26 cellular contexts compared by ENCODE assay signal in genomic region chr19:29741776-29742175, GRCh38. TPM values are rescaled to one million over a fixed set of nuclear protein-coding genes. Genes with fewer than 3 reads are reported as not detected.
A peak's percentile ranks its signal among the peaks of the same experiment; 100 is the strongest.
DNase-seq lines count a peak whose midpoint lies in the region; ATAC-seq, FAIRE-seq and TF ChIP-seq lines count a peak whose summit lies in the region.
"Had no signal": no experiment of that assay in that cellular context is flagged by ENCODE, and none has a peak within 500 bp of the region (broad histone marks: within the 10 kb centered on the region; RNA-seq: fewer than 3 reads in every experiment).

No MANE protein-coding gene starts in this region.

- no peak for TF ChIP-seq RAD21 in A549 (conservative IDR thresholded peaks at IDR 0.05 in 1 of 2, IDR thresholded peaks at IDR 0.05 in 1 of 2)

- TF ChIP-seq EP300 in A549 (IDR thresholded peaks at IDR 0.05): no peak

- no peaks in the 10 kb centered on the region for H3K9me3 ChIP-seq in A549
- H3K9me3 ChIP-seq in small intestine (ENCODE audit: control insufficient read depth, low read depth): no peaks in the 10 kb centered on the region
- H3K9me3 ChIP-seq: SJCRH30 had no signal

- no peaks in the 10 kb centered on the region for H3K36me3 Mint-ChIP-seq in glutamatergic neuron (ENCODE audit: unreplicated experiment)
- H3K36me3 Mint-ChIP-seq: CD8-positive, alpha-beta memory T cell; T-cell had no signal

- no peaks in the 10 kb centered on the region for H3K36me3 ChIP-seq in small intestine (ENCODE audit: control insufficient read depth in 2 of 2, insufficient read depth in 2 of 2, low read length in 2 of 2)
- H3K36me3 ChIP-seq: SJCRH30 had no signal

- no peaks in the 10 kb centered on the region for H3K4me1 Mint-ChIP-seq in glutamatergic neuron (ENCODE audit: low read depth, unreplicated experiment)
- H3K4me1 Mint-ChIP-seq: CD8-positive, alpha-beta memory T cell; H9; T-cell had no signal

- H3K9me3 Mint-ChIP-seq in glutamatergic neuron (ENCODE audit: unreplicated experiment): no peaks in the 10 kb centered on the region
- H3K9me3 Mint-ChIP-seq: CD8-positive, alpha-beta memory T cell; H9; T-cell; T-helper 2 cell treated with Interferon-gamma antibody and Interleukin-4, amounts not matched to agents 5 μg/mL and 100 μg/mL, for 36 hours had no signal

- TF ChIP-seq POLR2A in A549 (IDR thresholded peaks at IDR 0.05; ENCODE audit: low read length): no peak

- H3K4me3 ChIP-seq in A549 (no peak overlapping the region), LNCaP clone FGC (ENCODE audit: low read depth, low read length) (no peak overlapping the region), small intestine (ENCODE audit: low read depth in 1 of 2, low read length in 2 of 2) (no peak overlapping the region)
- H3K4me3 ChIP-seq: GM23248, SJCRH30 had no signal

- H3K4me2 ChIP-seq in A549: no peak overlapping the region

- H3K27me3 ChIP-seq in small intestine (ENCODE audit: control insufficient read depth in 2 of 2, insufficient read depth in 2 of 2, low read length in 2 of 2): no peaks in the 10 kb centered on the region

- TF ChIP-seq CTCF in A549 (IDR thresholded peaks at IDR 0.05) (no peak), LNCaP clone FGC (IDR thresholded peaks at IDR 0.05; ENCODE audit: control insufficient read depth, extremely low read depth, insufficient read depth) (0 out of 2 replicates have a peak, but pooled peaks have one; percentile 10), VCaP (conservative IDR thresholded peaks at IDR 0.05) (0 out of 2 replicates have a peak, but pooled peaks have one; percentile 27), glutamatergic neuron (IDR thresholded peaks at IDR 0.05; ENCODE audit: partially characterized antibody, unreplicated experiment) (no peak)

- 45% methylated on average over 5 of the region's 5 CpGs for WGBS in A549 (ENCODE audit: missing lambda C conversion rate)
- 26 to 48% (median 46%) methylated on average over 5 of the region's 5 CpGs for whole genome bisulfite sequencing in small intestine, 3 donors

- no peak for ATAC-seq in A549
- ATAC-seq: T-cell had no signal

- DNase-seq in NCI-H1436 (lab: John Stamatoyannopoulos, UW) (peak; percentile 52), NCI-H1436 treated with DMSO at 0.1 percent for 48 hours (lab: John Stamatoyannopoulos, UW) (no peak), A549 (ENCODE audit: low read depth in 1 of 2, low spot score in 1 of 2) (no peak), LNCaP clone FGC (ENCODE audit: low read depth) (peak; percentile 75), kidney glomerular epithelial cell (lab: John Stamatoyannopoulos, UW) (no peak), small intestine (no peak), glutamatergic neuron (no peak)
- DNase-seq: CD8-positive, alpha-beta memory T cell; DND-41; GM23248; H9; KBM-7; NCI-H1092; NCI-H1694; NCI-H2081; NCI-H2227 treated with DMSO at 0.1 percent for 48 hours; NCI-H524 treated with DMSO at 0.1 percent for 48 hours; OCI-M1; SJCRH30; T-cell had no signal

- H3K27ac ChIP-seq in A549: no peak overlapping the region
- H3K27ac ChIP-seq in VCaP: no peak overlapping the region
- no peak overlapping the region for H3K27ac ChIP-seq in small intestine (ENCODE audit: low read depth in 1 of 2, low read length in 1 of 2)
- H3K27ac ChIP-seq: C4-2B, GM23248, SJCRH30 had no signal

- FAIRE-seq in A549 (lab: Jason Lieb, UNC): peak; percentile 63
- FAIRE-seq in small intestine (lab: Jason Lieb, UNC): no peak
- FAIRE-seq: D721Med, GM12891, RCC 7860 had no signal

- POLR2A ChIA-PET in A549 (lab: Yijun Ruan, JAX): interaction anchor here (1.6 kb wide), 1 partner anchor 136 kb away, joined by 4 read pairs; the partner anchor contains the start of gene POP4

- H3K27me3 Mint-ChIP-seq in glutamatergic neuron (ENCODE audit: unreplicated experiment): peaks cover 3% of the 10 kb centered on the region

- H3K4me1 ChIP-seq in A549: no peaks in the 10 kb centered on the region
- H3K4me1 ChIP-seq in small intestine (ENCODE audit: control insufficient read depth in 2 of 2, insufficient read depth in 1 of 2, low read depth in 1 of 2, low read length in 1 of 2): no peaks in the 10 kb centered on the region
- H3K4me1 ChIP-seq: SJCRH30 had no signal

- no peak overlapping the region for H3K27ac Mint-ChIP-seq in glutamatergic neuron (ENCODE audit: unreplicated experiment)
- H3K27ac Mint-ChIP-seq: T-cell; T-helper 2 cell treated with Interferon-gamma antibody and Interleukin-4, amounts not matched to agents 5 μg/mL and 100 μg/mL, for 36 hours had no signal

- H3K4me3 Mint-ChIP-seq in glutamatergic neuron (ENCODE audit: unreplicated experiment): no peak overlapping the region
- H3K4me3 Mint-ChIP-seq: CD8-positive, alpha-beta memory T cell; H9; T-cell; T-helper 2 cell treated with Interferon-gamma antibody and Interleukin-4, amounts not matched to agents 5 μg/mL and 100 μg/mL, for 36 hours had no signal

- CTCF ChIA-PET in A549 (lab: Yijun Ruan, JAX): interaction anchor here (1.3 to 9.1 kb wide), 5 partner anchors 12 to 907 kb away, joined by 3 to 103 read pairs (median 14); no protein-coding TSS in a partner anchor

TF ChIP-seq in A549, 52 proteins besides CTCF, POLR2A, EP300 and RAD21:
- no peak for TF ChIP-seq NFE2L2 (conservative IDR thresholded peaks at IDR 0.05; ENCODE audit: low read length)
- TF ChIP-seq REST (IDR thresholded peaks at IDR 0.05): no peak
- no peak for TF ChIP-seq RARB (CRISPR knock-in tag; IDR thresholded peaks at IDR 0.05)
- TF ChIP-seq FOSB (CRISPR knock-in tag; IDR thresholded peaks at IDR 0.05): no peak
- no peak for TF ChIP-seq ESRRA (IDR thresholded peaks at IDR 0.05; ENCODE audit: borderline replicate concordance, low read length)
- no peak for TF ChIP-seq MYC (IDR thresholded peaks at IDR 0.05; ENCODE audit: borderline replicate concordance, low read length)
- no peak for TF ChIP-seq NR3C1 (IDR thresholded peaks at IDR 0.05)
- TF ChIP-seq HEYL (CRISPR knock-in tag; IDR thresholded peaks at IDR 0.05): no peak
- TF ChIP-seq PHF8 (IDR thresholded peaks at IDR 0.05; ENCODE audit: borderline replicate concordance, low read depth): no peak
- TF ChIP-seq, protein P1, sequence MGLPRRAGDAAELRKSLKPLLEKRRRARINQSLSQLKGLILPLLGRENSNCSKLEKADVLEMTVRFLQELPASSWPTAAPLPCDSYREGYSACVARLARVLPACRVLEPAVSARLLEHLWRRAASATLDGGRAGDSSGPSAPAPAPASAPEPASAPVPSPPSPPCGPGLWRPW (IDR thresholded peaks at IDR 0.05): no peak
- TF ChIP-seq HDAC2 (IDR thresholded peaks at IDR 0.05): no peak
- no peak for TF ChIP-seq FOSL2 (IDR thresholded peaks at IDR 0.05)
- TF ChIP-seq FOSL2 (CRISPR knock-in tag; IDR thresholded peaks at IDR 0.05): no peak
- no peak for TF ChIP-seq BCL3 (IDR thresholded peaks at IDR 0.05)
TF ChIP-seq in A549: peak in this region for 0.

RNA-seq across cellular contexts. Expression of gene C19orf12, which starts 26.7 kb away (rescaled TPM):
- polyA plus RNA-seq in A549 (2011; rRNA removed): 33.6 and 34.3 TPM in 2 replicates
- 30.8 and 40.5 TPM in 2 replicates for polyA plus RNA-seq in A549 (2012; cell fraction: cytosol; rRNA removed)
- 35.7 and 36.4 TPM in 2 replicates for polyA plus RNA-seq in A549 (2012; cell fraction: nucleus; rRNA removed)
- 35.2 to 36.1 TPM (median 35.2 TPM) in 3 replicates for polyA plus RNA-seq in A549 (2017; fragmentation: RNase III; extraction: RNeasy Plus Mini Kit Qiagen cat#74134 plus additional on column Dnase treatment)
- polyA minus RNA-seq in A549 (2011; rRNA and poly(A)+ RNA removed): 11.6 and 15.1 TPM in 2 replicates
- polyA plus RNA-seq in small intestine: 10 to 100 TPM; 19.0 to 26.2 (median 20.0) TPM
- 66.7 TPM for total RNA-seq in glutamatergic neuron (ENCODE audit: unreplicated experiment)

Comparison
In these comparisons a context has a peak if more than half of its experiments do, and no peak if none do; other contexts are left out.
1. DNase-seq: peak in NCI-H1436 (single experiment) and LNCaP clone FGC (single experiment); none in NCI-H1436 treated with DMSO at 0.1 percent for 48 hours (single experiment), A549 (0 of 2), kidney glomerular epithelial cell (single experiment), small intestine (single experiment) and glutamatergic neuron (single experiment).
2. CTCF ChIP-seq: peak in LNCaP clone FGC (single experiment) and VCaP (single experiment); none in A549 (single experiment) and glutamatergic neuron (single experiment).